11 cellular contexts compared by ENCODE assay signal in the genomic region with DNA sequence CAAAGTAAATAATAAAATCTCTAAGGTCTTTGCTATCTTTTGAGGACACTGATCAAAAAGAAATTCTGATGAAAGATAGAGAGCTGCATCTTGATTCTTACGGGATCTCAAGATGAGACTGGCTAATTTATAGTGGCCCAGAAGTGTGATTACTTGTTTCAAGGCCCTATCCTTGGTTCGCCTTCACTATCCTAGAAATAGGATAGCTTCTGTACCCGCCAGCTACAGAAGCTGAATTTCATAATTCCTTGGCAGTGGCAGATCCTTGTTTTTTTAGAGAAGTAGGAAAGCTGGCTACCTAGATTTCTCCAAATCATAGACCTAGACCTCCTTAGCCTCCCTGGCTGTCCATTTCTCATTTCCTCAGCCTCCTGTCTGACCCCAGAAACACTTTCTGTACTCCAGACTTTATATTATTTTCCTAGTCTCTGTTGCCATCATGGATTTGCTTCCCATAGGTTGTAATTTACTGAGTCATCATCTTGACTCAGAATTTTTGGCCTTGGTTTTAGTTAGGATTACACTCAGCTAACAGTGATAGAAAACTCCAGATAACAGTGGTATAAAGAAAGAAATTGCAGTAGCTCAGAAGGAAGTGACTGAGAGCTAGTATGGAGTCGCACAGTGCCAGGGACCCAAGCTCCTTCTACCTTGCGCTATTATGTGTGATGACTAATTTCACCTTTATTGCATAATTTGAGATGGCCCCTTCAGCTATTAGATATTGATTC. TPM values are rescaled to one million over a fixed set of nuclear protein-coding genes. Genes with fewer than 3 reads are reported as not detected.
DNase-seq lines count a peak whose midpoint lies in the region; ATAC-seq and TF ChIP-seq lines count a peak whose summit lies in the region.
"Had no signal": no experiment of that assay in that cellular context is flagged by ENCODE, and none has a peak within 500 bp of the region (broad histone marks: within the 10 kb centered on the region; RNA-seq: fewer than 3 reads in every experiment).

No MANE protein-coding gene starts in this region.

- H3K9me3 ChIP-seq in naive thymus-derived CD4-positive, alpha-beta T cell (ENCODE audit: control insufficient read depth in 2 of 3, low read length in 3 of 3): no peaks in the 10 kb centered on the region
- H3K9me3 ChIP-seq: ovary had no signal

- ATAC-seq in naive thymus-derived CD4-positive, alpha-beta T cell: peak; percentile 50
- ATAC-seq in GM21515 (IDR thresholded peaks at IDR 0.05; ENCODE audit: unreplicated experiment): no peak
- ATAC-seq: WTC11 had no signal

- H3K27ac Mint-ChIP-seq in naive thymus-derived CD4-positive, alpha-beta T cell: peak overlapping the region in 5 of 9 donors; percentile 2 to 59 (median 15)
- no peak overlapping the region for H3K27ac Mint-ChIP-seq in activated CD4-positive, alpha-beta T cell treated with anti-CD3 and anti-CD28 coated beads, Interleukin-2, amount 10 ng/mL, durations not matched to agents 24 days and 14 days
- H3K27ac Mint-ChIP-seq: WTC11 had no signal

- no peaks in the 10 kb centered on the region for H3K36me3 ChIP-seq in naive thymus-derived CD4-positive, alpha-beta T cell (ENCODE audit: control insufficient read depth in 2 of 3, insufficient read depth in 3 of 3, low read length in 3 of 3)
- H3K36me3 ChIP-seq: ovary had no signal

- no peaks in the 10 kb centered on the region for H3K27me3 Mint-ChIP-seq in naive thymus-derived CD4-positive, alpha-beta T cell
- H3K27me3 Mint-ChIP-seq in activated CD4-positive, alpha-beta T cell treated with anti-CD3 and anti-CD28 coated beads, Interleukin-2, amount 10 ng/mL, durations not matched to agents 24 days and 14 days: no peaks in the 10 kb centered on the region

- intact Hi-C loops in naive thymus-derived CD4-positive, alpha-beta T cell (cut with micrococcal nuclease): loop anchor here in 1 of 2 donors (2.0 kb wide), 1 partner anchor 13 kb away; no protein-coding TSS in a partner anchor
- intact Hi-C loops in activated CD4-positive, alpha-beta T cell treated with anti-CD3 and anti-CD28 coated beads, Interleukin-2, amount 10 ng/mL, durations not matched to agents 24 days and 14 days (cut with micrococcal nuclease): no loop called here

- H3K4me1 Mint-ChIP-seq in naive thymus-derived CD4-positive, alpha-beta T cell: peaks cover 22 to 91% (median 61%) of the 10 kb centered on the region in 7 donors
- peaks cover 17% of the 10 kb centered on the region for H3K4me1 Mint-ChIP-seq in activated CD4-positive, alpha-beta T cell treated with anti-CD3 and anti-CD28 coated beads, Interleukin-2, amount 10 ng/mL, durations not matched to agents 24 days and 14 days

- CTCF ChIA-PET in naive thymus-derived CD4-positive, alpha-beta T cell (lab: Charles Lee): no interaction called here

- TF ChIP-seq CTCF in AG10803 (conservative IDR thresholded peaks at IDR 0.05; ENCODE audit: low read length) (no peak), cardiac fibroblast (IDR thresholded peaks at IDR 0.05; ENCODE audit: low read depth, low read length) (no peak)

- POLR2A ChIA-PET in naive thymus-derived CD4-positive, alpha-beta T cell (lab: Charles Lee): interaction anchor here (0.6 kb wide), 1 partner anchor 26 kb away, joined by 3 read pairs; no protein-coding TSS in a partner anchor

- DNase-seq in AG10803 (ENCODE audit: low read depth): peak; percentile 43
- peak; percentile 86 for DNase-seq in HT1080 (ENCODE audit: low read depth)
- DNase-seq in cardiac fibroblast (ENCODE audit: low read depth in 2 of 2): peak; percentile 76 to 81
- no peak for DNase-seq in naive thymus-derived CD4-positive, alpha-beta T cell
- no peak for DNase-seq in SKM-1 (lab: John Stamatoyannopoulos, UW; ENCODE audit: unreplicated experiment)
- no peak for DNase-seq in activated naive CD4-positive, alpha-beta T cell (lab: John Stamatoyannopoulos, UW)
- DNase-seq in activated CD4-positive, alpha-beta T cell treated with anti-CD3 and anti-CD28 coated beads, Interleukin-2, amount 10 ng/mL, durations not matched to agents 24 days and 14 days: no peak
- DNase-seq: DMS79, ovary had no signal

- H3K36me3 Mint-ChIP-seq in naive thymus-derived CD4-positive, alpha-beta T cell: peaks cover 0 to 7% (median 4%) of the 10 kb centered on the region in 5 donors
- peaks cover 4% of the 10 kb centered on the region for H3K36me3 Mint-ChIP-seq in activated CD4-positive, alpha-beta T cell treated with anti-CD3 and anti-CD28 coated beads, Interleukin-2, amount 10 ng/mL, durations not matched to agents 24 days and 14 days (ENCODE audit: low read depth)
- H3K36me3 Mint-ChIP-seq: WTC11 had no signal

- no peaks in the 10 kb centered on the region for H3K9me3 Mint-ChIP-seq in naive thymus-derived CD4-positive, alpha-beta T cell
- H3K9me3 Mint-ChIP-seq in activated CD4-positive, alpha-beta T cell treated with anti-CD3 and anti-CD28 coated beads, Interleukin-2, amount 10 ng/mL, durations not matched to agents 24 days and 14 days: no peaks in the 10 kb centered on the region
- H3K9me3 Mint-ChIP-seq: WTC11 had no signal

- peak overlapping the region in 6 of 10 donors; percentile 1 to 44 (median 34) for H3K4me3 Mint-ChIP-seq in naive thymus-derived CD4-positive, alpha-beta T cell
- H3K4me3 Mint-ChIP-seq in activated CD4-positive, alpha-beta T cell treated with anti-CD3 and anti-CD28 coated beads, Interleukin-2, amount 10 ng/mL, durations not matched to agents 24 days and 14 days: no peak overlapping the region
- H3K4me3 Mint-ChIP-seq: WTC11 had no signal

- peaks cover 27 to 39% of the 10 kb centered on the region in 2 donors for H3K4me1 ChIP-seq in naive thymus-derived CD4-positive, alpha-beta T cell (ENCODE audit: control insufficient read depth in 2 of 2, insufficient read depth in 2 of 2, low read length in 2 of 2)

- no peak overlapping the region for H3K27ac ChIP-seq in naive thymus-derived CD4-positive, alpha-beta T cell (ENCODE audit: low read depth, low read length)
- H3K27ac ChIP-seq: ovary had no signal

- no peaks in the 10 kb centered on the region for H3K27me3 ChIP-seq in naive thymus-derived CD4-positive, alpha-beta T cell (ENCODE audit: control insufficient read depth in 2 of 2, insufficient read depth in 2 of 2, low read length in 2 of 2)
- H3K27me3 ChIP-seq: ovary had no signal

- no peak overlapping the region for H3K4me3 ChIP-seq in AG10803 (ENCODE audit: low read length)
- no peak overlapping the region for H3K4me3 ChIP-seq in cardiac fibroblast (replicated peaks in 1 of 2; ENCODE audit: low read depth in 2 of 2, low read length in 2 of 2)
- H3K4me3 ChIP-seq in naive thymus-derived CD4-positive, alpha-beta T cell (ENCODE audit: low read length): no peak overlapping the region
- H3K4me3 ChIP-seq: ovary had no signal

RNA-seq across cellular contexts. Expression of a gene that starts 27.7 kb away (rescaled TPM):
- total RNA-seq in HT1080 (2014; rRNA removed; shearing (Covaris generic)): 37.6 and 39.9 TPM in 2 replicates
- 14.9 and 19.9 TPM in 2 replicates for polyA plus RNA-seq in HT1080 (2015; cell fraction: cytosol; rRNA removed)
- 27.5 and 30.2 TPM in 2 replicates for polyA plus RNA-seq in HT1080 (2015; cell fraction: nucleus; rRNA removed)
- total RNA-seq in naive thymus-derived CD4-positive, alpha-beta T cell: 100 to 1,000 TPM in 3 of 5 experiments, 10 to 100 TPM in 2; 56.8 to 141 (median 108) TPM
- polyA plus RNA-seq in naive thymus-derived CD4-positive, alpha-beta T cell: 10 to 100 TPM; 40.0 to 54.1 TPM
- total RNA-seq in activated CD4-positive, alpha-beta T cell treated with anti-CD3 and anti-CD28 coated beads, Interleukin-2, amount 10 ng/mL, durations not matched to agents 24 days and 14 days: 39.1 and 39.2 TPM in 2 replicates

Comparison
In these comparisons a context has a peak if more than half of its experiments do, and no peak if none do; other contexts are left out.
1. DNase-seq: peak in AG10803 (single experiment), HT1080 (single experiment) and cardiac fibroblast (2 of 2); none in naive thymus-derived CD4-positive, alpha-beta T cell (0 of 9), SKM-1 (single experiment), activated naive CD4-positive, alpha-beta T cell (0 of 4) and activated CD4-positive, alpha-beta T cell treated with anti-CD3 and anti-CD28 coated beads, Interleukin-2, amount 10 ng/mL, durations not matched to agents 24 days and 14 days (single experiment).